16 cellular contexts compared by ENCODE assay signal in genomic region chr14:58823309-58823708, GRCh38.
"Had no signal": no experiment of that assay in that cellular context is flagged by ENCODE, and none has a peak within 500 bp of the region (broad histone marks: within the 10 kb centered on the region; RNA-seq: fewer than 3 reads in every experiment).

No MANE protein-coding gene starts in this region.

- ATAC-seq: K562, SK-N-SH treated with all-trans-retinoic acid at 6 μM for 48 hours, T-helper 17 cell had no signal

- DNase-seq: Kasumi-1, MM.1S, NCI-H1092 treated with DMSO at 0.1 percent for 48 hours, NCI-H1694 treated with DMSO at 0.1 percent for 48 hours, NCI-H2029, NCI-H2081 treated with DMSO at 0.1 percent for 48 hours, NCI-H2227 treated with DMSO at 0.1 percent for 48 hours, NCI-H69, NCI-H774, Right ventricle myocardium superior, RPMI8226, T-helper 1 cell, T-helper 17 cell had no signal

- H3K9ac ChIP-seq: KMS-11 had no signal

- H3K27ac ChIP-seq: KMS-11 had no signal

- H3K4me3 ChIP-seq: K562 had no signal
